Comparison of ENCODE assay signal across 20 cellular contexts in genomic region chr3:126321490-126321889, GRCh38. TPM values are rescaled to one million over a fixed set of nuclear protein-coding genes. Genes with fewer than 3 reads are reported as not detected.
"Had no signal": no experiment of that assay in that cellular context is flagged by ENCODE, and none has a peak within 500 bp of the region (broad histone marks: within the 10 kb centered on the region; RNA-seq: fewer than 3 reads in every experiment).

No MANE protein-coding gene starts in this region.

- H3K27ac Mint-ChIP-seq: activated CD4-positive, alpha-beta memory T cell treated with anti-CD3 and anti-CD28 coated beads for 36 hours; activated CD4-positive, alpha-beta T cell treated with anti-CD3 and anti-CD28 coated beads for 36 hours; activated naive CD4-positive, alpha-beta T cell treated with anti-CD3 and anti-CD28 coated beads, Interleukin-2, amount 50 U/mL, for 72 hours; activated T-helper 1 cell treated with anti-CD3 and anti-CD28 coated beads, Interleukin-12 subunit alpha, Interleukin-12 subunit beta, Interleukin-2, Interleukin-4 antibody, amounts not matched to agents 30 ng/mL and 10 ng/mL and 1 ng/mL, durations not matched to agents 14 hours and 24 hours and 36 hours; naive thymus-derived CD4-positive, alpha-beta T cell; progenitor cell of endocrine pancreas; T-helper 1 cell treated with Interleukin-12 subunit alpha and Interleukin-12 subunit beta and Interleukin-4 antibody, amounts not matched to agents 30 μg/mL and 1 μg/mL, for 36 hours; WTC11 had no signal

- H3K4me2 ChIP-seq: hepatocyte had no signal

- H3K36me3 Mint-ChIP-seq: activated CD4-positive, alpha-beta memory T cell treated with anti-CD3 and anti-CD28 coated beads for 36 hours; activated naive CD4-positive, alpha-beta T cell treated with anti-CD3 and anti-CD28 coated beads, Interleukin-2, amount 50 U/mL, for 72 hours; naive thymus-derived CD4-positive, alpha-beta T cell had no signal

- H3K4me1 Mint-ChIP-seq: activated CD4-positive, alpha-beta T cell treated with anti-CD3 and anti-CD28 coated beads for 36 hours; central memory CD8-positive, alpha-beta T cell; naive thymus-derived CD4-positive, alpha-beta T cell; neural crest cell; WTC11 had no signal

- H3K27me3 ChIP-seq: breast epithelium, hepatocyte had no signal

- ATAC-seq: activated CD4-positive, alpha-beta T cell treated with anti-CD3 and anti-CD28 coated beads for 36 hours; activated naive CD4-positive, alpha-beta T cell treated with anti-CD3 and anti-CD28 coated beads, Interleukin-2, amount 50 U/mL, for 72 hours; esophagus mucosa; naive thymus-derived CD4-positive, alpha-beta T cell; stimulated activated naive CD8-positive, alpha-beta T cell treated with anti-CD3 and anti-CD28 coated beads, Interleukin-15, Interleukin-2, amounts not matched to agents 100 U/mL and 50 U/mL, for 24 hours; WTC11 had no signal

- H3K4me3 ChIP-seq: breast epithelium, hepatocyte had no signal

- DNase-seq: activated CD4-positive, alpha-beta memory T cell treated with anti-CD3 and anti-CD28 coated beads for 36 hours; activated CD4-positive, alpha-beta T cell treated with anti-CD3 and anti-CD28 coated beads for 36 hours; activated T-cell treated with anti-CD3 and anti-CD28 coated beads for 4 hours; effector memory CD4-positive, alpha-beta T cell; glutamatergic neuron; naive thymus-derived CD4-positive, alpha-beta T cell; retina; stimulated activated CD4-positive, alpha-beta T cell treated with anti-CD3 and anti-CD28 coated beads, Interleukin-4, amount 100 ng/mL, for 24 hours; stimulated activated naive CD8-positive, alpha-beta T cell treated with anti-CD3 and anti-CD28 coated beads, Interleukin-15, Interleukin-2, amounts not matched to agents 100 U/mL and 50 U/mL, for 24 hours; T1000 had no signal

- H3K27ac ChIP-seq: breast epithelium, hepatocyte had no signal

- H3K4me1 ChIP-seq: breast epithelium had no signal

- H3K36me3 ChIP-seq: breast epithelium had no signal

- H3K4me3 Mint-ChIP-seq: activated CD4-positive, alpha-beta memory T cell treated with anti-CD3 and anti-CD28 coated beads for 36 hours; activated CD4-positive, alpha-beta T cell treated with anti-CD3 and anti-CD28 coated beads for 36 hours; activated T-helper 1 cell treated with anti-CD3 and anti-CD28 coated beads, Interleukin-12 subunit alpha, Interleukin-12 subunit beta, Interleukin-2, Interleukin-4 antibody, amounts not matched to agents 30 ng/mL and 10 ng/mL and 1 ng/mL, durations not matched to agents 14 hours and 24 hours and 36 hours; central memory CD8-positive, alpha-beta T cell; naive thymus-derived CD4-positive, alpha-beta T cell; neural crest cell; T-helper 1 cell treated with Interleukin-12 subunit alpha and Interleukin-12 subunit beta and Interleukin-4 antibody, amounts not matched to agents 30 μg/mL and 1 μg/mL, for 36 hours; WTC11 had no signal

- H3K9me3 ChIP-seq: breast epithelium had no signal

- H3K79me2 ChIP-seq: hepatocyte had no signal

- H2AFZ ChIP-seq: hepatocyte had no signal

RNA-seq across cellular contexts. Expression of gene KLF15, which starts 35.7 kb away (rescaled TPM):
- polyA plus RNA-seq: naive thymus-derived CD4-positive, alpha-beta T cell had no signal
